Comparison of ENCODE assay signal across 9 cellular contexts in the genomic region with DNA sequence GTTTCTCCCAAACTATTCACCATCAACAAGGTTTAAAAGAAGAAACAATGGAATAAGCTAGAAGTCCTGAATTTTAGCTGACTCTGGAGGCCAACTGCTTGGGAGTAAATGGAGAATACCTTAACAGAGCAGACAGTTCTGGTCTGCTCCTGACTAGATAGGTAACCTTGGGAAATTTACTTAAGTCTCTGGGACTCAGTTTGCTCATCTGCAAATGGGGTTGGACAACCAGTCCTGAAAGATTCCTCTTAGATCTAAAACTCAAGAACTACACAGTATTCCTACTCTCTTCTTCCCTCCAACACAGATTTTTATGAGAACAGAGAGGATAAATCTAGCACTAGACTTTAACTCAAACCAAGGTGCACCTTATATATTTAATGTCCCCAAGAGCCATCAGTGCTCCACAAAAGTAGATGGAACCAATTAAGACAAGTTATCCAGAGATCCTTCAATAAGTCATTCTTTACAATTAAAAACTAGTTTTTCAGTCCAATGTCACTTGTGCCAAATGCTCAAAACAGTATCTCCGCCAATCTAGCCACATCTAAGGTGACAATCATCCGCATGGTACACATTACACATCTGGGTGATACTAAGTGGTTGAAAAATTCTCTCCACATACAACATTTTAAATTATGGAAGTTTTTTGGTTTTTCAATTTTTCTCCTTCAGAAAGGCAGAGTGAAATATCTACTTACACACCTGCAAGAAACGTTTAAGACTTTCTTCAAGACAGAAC. TPM values are rescaled to one million over a fixed set of nuclear protein-coding genes. Genes with fewer than 3 reads are reported as not detected.
A peak's percentile ranks its signal among the peaks of the same experiment; 100 is the strongest.
DNase-seq lines count a peak whose midpoint lies in the region; ATAC-seq and TF ChIP-seq lines count a peak whose summit lies in the region.
"Had no signal": no experiment of that assay in that cellular context is flagged by ENCODE, and none has a peak within 500 bp of the region (broad histone marks: within the 10 kb centered on the region; RNA-seq: fewer than 3 reads in every experiment).

No MANE protein-coding gene starts in this region.

- no peaks in the 10 kb centered on the region for H3K9me3 ChIP-seq in iPS-18a (ENCODE audit: control insufficient read depth, low read depth, low read length)

- ATAC-seq in activated CD8-positive, alpha-beta T cell treated with anti-CD3 and anti-CD28 coated beads, Interleukin-2, amount 10 ng/mL, durations not matched to agents 7 days and 5 days: no peak
- no peak for ATAC-seq in stimulated activated memory B cell treated with anti-CD40 and anti-IgM and Interleukin-4, amounts not matched to agents 10 μg/mL and 1 μg/mL and 100 μg/mL, for 72 hours
- ATAC-seq in GM18858 (IDR thresholded peaks at IDR 0.05; ENCODE audit: unreplicated experiment): no peak

- no peaks in the 10 kb centered on the region for H3K27me3 ChIP-seq in HL-60 (ENCODE audit: insufficient read depth, poor library complexity, severe bottlenecking)
- H3K27me3 ChIP-seq in iPS-18a (ENCODE audit: control insufficient read depth, insufficient read depth, low read length): no peaks in the 10 kb centered on the region

- no peak for DNase-seq in HL-60 (ENCODE audit: low read depth in 1 of 2, low spot score in 1 of 2)
- no peak for DNase-seq in activated CD8-positive, alpha-beta T cell treated with anti-CD3 and anti-CD28 coated beads, Interleukin-2, amount 10 ng/mL, durations not matched to agents 7 days and 5 days
- no peak for DNase-seq in C1 segment of cervical spinal cord (lab: John Stamatoyannopoulos, UW)
- no peak for DNase-seq in epidermal melanocyte (ENCODE audit: insufficient read length, low spot score)
- no peak for DNase-seq in SHP77 treated with DMSO at 0.1 percent for 48 hours (lab: John Stamatoyannopoulos, UW)
- DNase-seq: activated CD4-positive, alpha-beta T cell treated with anti-CD3 and anti-CD28 coated beads for 1 hour had no signal

- POLR2A ChIA-PET in activated CD8-positive, alpha-beta T cell treated with anti-CD3 and anti-CD28 coated beads, Interleukin-2, amount 10 ng/mL, durations not matched to agents 7 days and 5 days (lab: Charles Lee): interaction anchor here (0.6 to 7.1 kb wide), 8 partner anchors 16 to 748 kb away, joined by 3 to 107 read pairs (median 5); partner anchors contain the start of genes CELSR3, GPX1, NICN1 and USP4

- TF ChIP-seq CTCF in HL-60 (IDR thresholded peaks at IDR 0.05; ENCODE audit: insufficient read depth, low read length): no peak

- H3K4me1 Mint-ChIP-seq in activated CD8-positive, alpha-beta T cell treated with anti-CD3 and anti-CD28 coated beads, Interleukin-2, amount 10 ng/mL, durations not matched to agents 7 days and 5 days (ENCODE audit: low read depth): peaks cover 61% of the 10 kb centered on the region
- H3K4me1 Mint-ChIP-seq in stimulated activated memory B cell treated with anti-CD40 and anti-IgM and Interleukin-4, amounts not matched to agents 10 μg/mL and 1 μg/mL and 100 μg/mL, for 72 hours: peaks cover 77% of the 10 kb centered on the region

- H3K36me3 Mint-ChIP-seq in activated CD8-positive, alpha-beta T cell treated with anti-CD3 and anti-CD28 coated beads, Interleukin-2, amount 10 ng/mL, durations not matched to agents 7 days and 5 days (ENCODE audit: low read depth): peaks cover 55% of the 10 kb centered on the region
- H3K36me3 Mint-ChIP-seq in stimulated activated memory B cell treated with anti-CD40 and anti-IgM and Interleukin-4, amounts not matched to agents 10 μg/mL and 1 μg/mL and 100 μg/mL, for 72 hours: peaks cover 15% of the 10 kb centered on the region

- H3K4me3 ChIP-seq in HL-60 (replicated peaks; ENCODE audit: insufficient read depth, low read length) (peak overlapping the region; percentile 74), iPS-18a (ENCODE audit: low read length) (peak overlapping the region; percentile 97)

- H3K27me3 Mint-ChIP-seq in activated CD8-positive, alpha-beta T cell treated with anti-CD3 and anti-CD28 coated beads, Interleukin-2, amount 10 ng/mL, durations not matched to agents 7 days and 5 days (ENCODE audit: low read depth): peaks cover 1% of the 10 kb centered on the region
- no peaks in the 10 kb centered on the region for H3K27me3 Mint-ChIP-seq in stimulated activated memory B cell treated with anti-CD40 and anti-IgM and Interleukin-4, amounts not matched to agents 10 μg/mL and 1 μg/mL and 100 μg/mL, for 72 hours

- CTCF ChIA-PET in activated CD8-positive, alpha-beta T cell treated with anti-CD3 and anti-CD28 coated beads, Interleukin-2, amount 10 ng/mL, durations not matched to agents 7 days and 5 days (lab: Charles Lee): interaction anchor here (1.5 to 4.0 kb wide), 2 partner anchors 33 to 70 kb away, joined by 4 to 21 read pairs; partner anchors contain the start of gene USP4

- no peaks in the 10 kb centered on the region for H3K9me3 Mint-ChIP-seq in activated CD8-positive, alpha-beta T cell treated with anti-CD3 and anti-CD28 coated beads, Interleukin-2, amount 10 ng/mL, durations not matched to agents 7 days and 5 days (ENCODE audit: insufficient read depth)
- no peaks in the 10 kb centered on the region for H3K9me3 Mint-ChIP-seq in stimulated activated memory B cell treated with anti-CD40 and anti-IgM and Interleukin-4, amounts not matched to agents 10 μg/mL and 1 μg/mL and 100 μg/mL, for 72 hours

- H3K27ac Mint-ChIP-seq in activated CD8-positive, alpha-beta T cell treated with anti-CD3 and anti-CD28 coated beads, Interleukin-2, amount 10 ng/mL, durations not matched to agents 7 days and 5 days: peak overlapping the region; percentile 95
- H3K27ac Mint-ChIP-seq in stimulated activated memory B cell treated with anti-CD40 and anti-IgM and Interleukin-4, amounts not matched to agents 10 μg/mL and 1 μg/mL and 100 μg/mL, for 72 hours: peak overlapping the region; percentile 81

- peak overlapping the region; percentile 82 for H3K9ac ChIP-seq in iPS-18a (ENCODE audit: low read length)

- H3K36me3 ChIP-seq in iPS-18a (ENCODE audit: control insufficient read depth, low read depth, low read length): no peaks in the 10 kb centered on the region

- H3K4me1 ChIP-seq in iPS-18a (ENCODE audit: control insufficient read depth, low read depth, low read length): peaks cover 13% of the 10 kb centered on the region

- peak overlapping the region; percentile 86 for H3K4me3 Mint-ChIP-seq in activated CD8-positive, alpha-beta T cell treated with anti-CD3 and anti-CD28 coated beads, Interleukin-2, amount 10 ng/mL, durations not matched to agents 7 days and 5 days
- peak overlapping the region; percentile 78 for H3K4me3 Mint-ChIP-seq in stimulated activated memory B cell treated with anti-CD40 and anti-IgM and Interleukin-4, amounts not matched to agents 10 μg/mL and 1 μg/mL and 100 μg/mL, for 72 hours

- H3K27ac ChIP-seq in HL-60 (replicated peaks): peak overlapping the region; percentile 86
- H3K27ac ChIP-seq in iPS-18a (ENCODE audit: low read length): no peak overlapping the region

RNA-seq across cellular contexts. Expression of gene RHOA, which starts 1.5 kb away (rescaled TPM):
- total RNA-seq in activated CD8-positive, alpha-beta T cell treated with anti-CD3 and anti-CD28 coated beads, Interleukin-2, amount 10 ng/mL, durations not matched to agents 7 days and 5 days: 100 to 1,000 TPM; 518 to 520 TPM

RNA-seq across cellular contexts. Expression of gene TCTA, which starts 1.9 kb away (rescaled TPM):
- 10 to 100 TPM; 19.6 to 25.2 TPM for total RNA-seq in activated CD8-positive, alpha-beta T cell treated with anti-CD3 and anti-CD28 coated beads, Interleukin-2, amount 10 ng/mL, durations not matched to agents 7 days and 5 days

RNA-seq across cellular contexts. Expression of gene AMT, which starts 12.0 kb away (rescaled TPM):
- total RNA-seq in activated CD8-positive, alpha-beta T cell treated with anti-CD3 and anti-CD28 coated beads, Interleukin-2, amount 10 ng/mL, durations not matched to agents 7 days and 5 days: 1 to 10 TPM; 3.8 to 4.7 TPM

RNA-seq across cellular contexts. Expression of gene NICN1, which starts 18.9 kb away (rescaled TPM):
- total RNA-seq in activated CD8-positive, alpha-beta T cell treated with anti-CD3 and anti-CD28 coated beads, Interleukin-2, amount 10 ng/mL, durations not matched to agents 7 days and 5 days: 10 to 100 TPM; 23.2 to 25.7 TPM

RNA-seq across cellular contexts. Expression of gene GPX1, which starts 52.1 kb away (rescaled TPM):
- 100 to 1,000 TPM; 115 to 119 TPM for total RNA-seq in activated CD8-positive, alpha-beta T cell treated with anti-CD3 and anti-CD28 coated beads, Interleukin-2, amount 10 ng/mL, durations not matched to agents 7 days and 5 days
